ENCODE assay signal across 8 cellular contexts in genomic region chr4:153790962-153791551, GRCh38. TPM values are rescaled to one million over a fixed set of nuclear protein-coding genes. Genes with fewer than 3 reads are reported as not detected.
DNase-seq lines count a peak whose midpoint lies in the region; ATAC-seq and TF ChIP-seq lines count a peak whose summit lies in the region.

No MANE protein-coding gene starts in this region.

- H3K27ac Mint-ChIP-seq in brain (peak overlapping the region in 1 of 5 experiments; percentile 89), memory B cell (peak overlapping the region; percentile 52)

- peak in 1 of 2 experiments; percentile 61 for TF ChIP-seq CTCF in brain (conservative IDR thresholded peaks at IDR 0.05)
- no peak for TF ChIP-seq CTCF in tibial artery (IDR thresholded peaks at IDR 0.05)

- H3K9me3 Mint-ChIP-seq in brain = peaks cover 0 to 5% (median 3%) of the 10 kb centered on the region in 5 experiments
- no peaks in the 10 kb centered on the region for H3K9me3 Mint-ChIP-seq in memory B cell

- no peaks in the 10 kb centered on the region for H3K36me3 ChIP-seq in tibial artery
- H3K36me3 ChIP-seq in SJCRH30 = no peaks in the 10 kb centered on the region

- H3K27ac ChIP-seq in tibial artery (peak overlapping the region in 1 of 2 donors; percentile 47), SJCRH30 (no peak overlapping the region)

- H3K9me3 ChIP-seq in tibial artery (no peaks in the 10 kb centered on the region), SJCRH30 (replicated peaks) (no peaks in the 10 kb centered on the region)

- H3K4me1 Mint-ChIP-seq in brain = peaks cover 53% of the 10 kb centered on the region
- H3K4me1 Mint-ChIP-seq in memory B cell = peaks cover 27% of the 10 kb centered on the region

- DNase-seq in stimulated activated CD4-positive, alpha-beta T cell treated with anti-CD3 and anti-CD28 coated beads, Interleukin-12 subunit alpha, Interleukin-12 subunit beta, amount 100 ng/mL, for 48 hours (ENCODE audit: low read depth in 2 of 3, low spot score in 1 of 3) = peak in 2 of 3 donors; percentile 34 to 38
- no peak for DNase-seq in stimulated activated CD4-positive, alpha-beta T cell treated with anti-CD3 and anti-CD28 coated beads, Interleukin-4, amount 100 ng/mL, for 4 hours
- DNase-seq in memory B cell (ENCODE audit: low spot score in 2 of 2) (peak in 1 of 2 donors; percentile 25), tibial artery (peak in 1 of 2 donors; percentile 55), DMS114 treated with DMSO at 0.1 percent for 48 hours (lab: John Stamatoyannopoulos, UW; ENCODE audit: unreplicated experiment) (no peak), SJCRH30 (no peak), foreskin melanocyte (no peak)

- H3K4me3 Mint-ChIP-seq in brain = peak overlapping the region in 4 of 5 experiments; percentile 55 to 92 (median 76)
- H3K4me3 Mint-ChIP-seq in memory B cell = peak overlapping the region; percentile 70

- no peaks in the 10 kb centered on the region for H3K36me3 Mint-ChIP-seq in brain
- no peaks in the 10 kb centered on the region for H3K36me3 Mint-ChIP-seq in memory B cell

- intact Hi-C loops in tibial artery (cut with DNase I; ENCODE audit: low total_unique reads) = no loop called here

- H3K4me1 ChIP-seq in tibial artery (peaks cover 0 to 51% (median 36%) of the 10 kb centered on the region in 4 donors), SJCRH30 (no peaks in the 10 kb centered on the region)

- H3K4me3 ChIP-seq in tibial artery = peak overlapping the region; percentile 41
- no peak overlapping the region for H3K4me3 ChIP-seq in SJCRH30

- peak; percentile 23 for ATAC-seq in memory B cell (ENCODE audit: low read depth)

- H3K27me3 ChIP-seq in tibial artery (peaks cover 0 to 87% of the 10 kb centered on the region in 2 donors), SJCRH30 (no peaks in the 10 kb centered on the region)

- H3K27me3 Mint-ChIP-seq in brain (peaks cover 40% of the 10 kb centered on the region), memory B cell (peaks cover 35% of the 10 kb centered on the region)

RNA-seq across cellular contexts. Expression of gene SFRP2, which starts 2.2 kb away (rescaled TPM):
- polyA plus RNA-seq in brain (ENCODE audit: insufficient read depth, low read depth, low replicate concordance) = 10.1 TPM
- total RNA-seq in SJCRH30 (2014; rRNA removed; shearing (Covaris generic)) = not detected in 2 replicates

RNA-seq across cellular contexts. Expression of gene RNF175, which starts 31.2 kb away (rescaled TPM):
- 2.8 TPM for polyA plus RNA-seq in brain (ENCODE audit: insufficient read depth, low read depth, low replicate concordance)
- total RNA-seq in SJCRH30 (2014; rRNA removed; shearing (Covaris generic)) = not detected in 2 replicates

Comparison
In these comparisons a context has a peak if more than half of its experiments do, and no peak if none do; other contexts are left out.
1. DNase-seq: peak in stimulated activated CD4-positive, alpha-beta T cell treated with anti-CD3 and anti-CD28 coated beads, Interleukin-12 subunit alpha, Interleukin-12 subunit beta, amount 100 ng/mL, for 48 hours (2 of 3); none in stimulated activated CD4-positive, alpha-beta T cell treated with anti-CD3 and anti-CD28 coated beads, Interleukin-4, amount 100 ng/mL, for 4 hours (0 of 2), DMS114 treated with DMSO at 0.1 percent for 48 hours (single experiment), SJCRH30 (0 of 2) and foreskin melanocyte (single experiment).